Comparison of ENCODE assay signal across 9 cellular contexts in the genomic region with DNA sequence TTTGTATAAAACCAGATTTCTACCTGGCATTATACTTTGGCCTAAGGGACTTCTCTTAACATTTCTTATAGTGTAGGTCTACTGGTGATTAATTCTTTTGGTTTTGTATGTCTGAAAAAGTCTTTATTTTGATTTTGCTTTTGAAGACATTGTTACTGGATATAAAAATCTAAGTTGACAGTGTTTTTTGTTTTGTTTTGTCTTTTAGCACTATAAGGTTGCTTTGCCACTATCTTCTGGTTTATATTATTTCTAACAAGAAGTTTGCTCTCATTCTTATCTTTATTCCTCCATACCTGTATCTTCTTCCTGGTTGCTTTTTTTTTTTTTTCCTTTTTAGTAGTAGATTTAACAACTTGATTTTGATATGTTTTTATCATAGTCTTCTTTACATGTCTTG.
"Had no signal": no experiment of that assay in that cellular context is flagged by ENCODE, and none has a peak within 500 bp of the region (broad histone marks: within the 10 kb centered on the region; RNA-seq: fewer than 3 reads in every experiment).

No MANE protein-coding gene starts in this region.

- H3K4me2 ChIP-seq: GM23338 had no signal

- H2AFZ ChIP-seq: GM23338 had no signal

- FAIRE-seq: H1, H54, HTR-8/SVneo had no signal

- DNase-seq: H9, HCEC 1CT, HFFc6, IMR-90, KBM-7 had no signal

- ATAC-seq: GM23338 had no signal

- H3K4me3 ChIP-seq: GM23338 had no signal
